1 cellular context compared by ENCODE assay signal in the genomic region with DNA sequence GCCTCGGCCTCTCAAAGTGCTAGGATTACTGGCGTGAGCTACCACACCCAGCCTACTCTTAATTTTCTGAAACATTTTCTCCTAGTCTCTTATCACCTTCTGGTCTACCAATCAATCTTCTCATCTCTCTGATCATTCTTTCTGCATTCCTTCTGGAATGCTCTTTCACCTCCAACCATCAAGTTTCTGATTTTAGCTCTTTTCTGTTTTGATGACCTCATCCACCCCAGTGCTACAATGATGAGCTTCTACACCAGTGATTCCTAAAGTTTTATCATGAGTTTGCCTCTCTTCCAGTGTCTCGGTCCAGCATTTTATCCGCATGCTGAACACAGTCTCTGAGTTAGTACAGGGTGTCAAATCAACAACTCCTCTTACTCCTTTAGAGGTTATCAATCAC.
TF ChIP-seq lines count a peak whose summit lies in the region.

No MANE protein-coding gene starts in this region.

TF ChIP-seq in HEK293, 187 proteins besides CTCF, POLR2A, EP300 and RAD21:
- TF ChIP-seq, protein P1, sequence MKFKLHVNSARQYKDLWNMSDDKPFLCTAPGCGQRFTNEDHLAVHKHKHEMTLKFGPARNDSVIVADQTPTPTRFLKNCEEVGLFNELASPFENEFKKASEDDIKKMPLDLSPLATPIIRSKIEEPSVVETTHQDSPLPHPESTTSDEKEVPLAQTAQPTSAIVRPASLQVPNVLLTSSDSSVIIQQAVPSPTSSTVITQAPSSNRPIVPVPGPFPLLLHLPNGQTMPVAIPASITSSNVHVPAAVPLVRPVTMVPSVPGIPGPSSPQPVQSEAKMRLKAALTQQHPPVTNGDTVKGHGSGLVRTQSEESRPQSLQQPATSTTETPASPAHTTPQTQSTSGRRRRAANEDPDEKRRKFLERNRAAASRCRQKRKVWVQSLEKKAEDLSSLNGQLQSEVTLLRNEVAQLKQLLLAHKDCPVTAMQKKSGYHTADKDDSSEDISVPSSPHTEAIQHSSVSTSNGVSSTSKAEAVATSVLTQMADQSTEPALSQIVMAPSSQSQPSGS (tag by site-specific recombination; IDR thresholded peaks at IDR 0.05; ENCODE audit: low read depth), result 0 out of 2 replicates have a peak, but pooled peaks have one; percentile 44
- no peak for TF ChIP-seq ZNF530 (tag by site-specific recombination; IDR thresholded peaks at IDR 0.05; ENCODE audit: low read depth)
- TF ChIP-seq ZBTB17 (tag by site-specific recombination; IDR thresholded peaks at IDR 0.05), result peak; percentile 25; the same call in 1 of the 2 replicates
